27 cellular contexts compared by ENCODE assay signal in the genomic region with DNA sequence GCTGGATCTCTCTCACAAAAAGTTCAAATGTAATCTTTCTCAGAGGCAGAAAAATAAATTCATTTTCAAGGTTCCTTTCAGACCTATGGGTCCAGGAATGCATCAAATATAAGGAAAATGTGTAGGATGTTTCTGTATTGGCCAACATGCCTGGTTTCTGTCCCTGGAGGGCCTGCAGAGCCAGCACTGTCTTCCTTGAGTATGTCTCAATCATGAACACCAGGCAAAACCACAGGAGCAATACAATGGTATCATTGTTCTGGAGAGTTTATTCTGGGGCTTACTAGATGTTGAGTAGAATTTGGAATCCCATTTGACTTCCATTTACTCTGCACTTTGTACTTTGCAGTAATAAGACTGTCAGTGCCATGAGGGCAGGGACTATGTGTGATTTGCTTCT. TPM values are rescaled to one million over a fixed set of nuclear protein-coding genes. Genes with fewer than 3 reads are reported as not detected.
DNase-seq lines count a peak whose midpoint lies in the region; ATAC-seq and TF ChIP-seq lines count a peak whose summit lies in the region.
"Had no signal": no experiment of that assay in that cellular context is flagged by ENCODE, and none has a peak within 500 bp of the region (broad histone marks: within the 10 kb centered on the region; RNA-seq: fewer than 3 reads in every experiment).

No MANE protein-coding gene starts in this region.

- ATAC-seq in HG02588 (IDR thresholded peaks at IDR 0.05; ENCODE audit: unreplicated experiment) (no peak), GM19455 (IDR thresholded peaks at IDR 0.05; ENCODE audit: unreplicated experiment) (no peak)
- ATAC-seq: activated CD8-positive, alpha-beta memory T cell treated with anti-CD3 and anti-CD28 coated beads, Interleukin-2, amount 10 ng/mL, durations not matched to agents 7 days and 5 days; activated T-cell treated with anti-CD3 and anti-CD28 coated beads, Interleukin-2, amount 50 U/mL, for 72 hours; left lobe of liver; naive thymus-derived CD4-positive, alpha-beta T cell; WTC11 had no signal

- no peak overlapping the region for H3K4me3 ChIP-seq in cardiac fibroblast (replicated peaks in 1 of 2; ENCODE audit: low read depth in 2 of 2, low read length in 2 of 2)
- H3K4me3 ChIP-seq: BLaER1 treated with 17β-estradiol and CSF1 and Interleukin-3, amounts not matched to agents 10 nM and 100 nM; HAP-1 had no signal

- TF ChIP-seq CTCF in cardiac fibroblast (IDR thresholded peaks at IDR 0.05; ENCODE audit: low read depth, low read length), result no peak

- peak; percentile 47 for DNase-seq in ELR (ENCODE audit: low read depth)
- peak; percentile 73 to 74 for DNase-seq in NCI-H526 (lab: John Stamatoyannopoulos, UW)
- peak; percentile 59 to 65 for DNase-seq in cardiac fibroblast (ENCODE audit: low read depth in 2 of 2)
- DNase-seq in myocyte (ENCODE audit: low read depth), result peak; percentile 47
- no peak for DNase-seq in AG08395 (ENCODE audit: low spot score)
- DNase-seq in RPMI8226, result no peak
- DNase-seq: activated CD4-positive, alpha-beta T cell treated with anti-CD3 and anti-CD28 coated beads, Interleukin-2, amount 50 U/mL, for 1 hour; activated CD8-positive, alpha-beta memory T cell treated with anti-CD3 and anti-CD28 coated beads, Interleukin-2, amount 10 ng/mL, durations not matched to agents 7 days and 5 days; activated naive CD4-positive, alpha-beta T cell treated with anti-CD3 and anti-CD28 coated beads, Interleukin-2, amount 10 ng/mL, durations not matched to agents 7 days and 5 days; activated T-cell treated with anti-CD3 and anti-CD28 coated beads, Interleukin-2, amount 50 U/mL, for 72 hours; amniotic stem cell; Caco-2; dermis blood vessel endothelial cell; DMS79 treated with DMSO at 0.1 percent for 48 hours; MM.1S; naive thymus-derived CD4-positive, alpha-beta T cell; NCI-H2171; NCI-H524 treated with DMSO at 0.1 percent for 48 hours; T-helper 9 cell had no signal

RNA-seq across cellular contexts. Expression of a gene that starts 23.5 kb away (rescaled TPM):
- total RNA-seq in myocyte, result 0.24 and 0.26 TPM in 2 replicates
- 0.10 TPM for polyA plus RNA-seq in myocyte (2012)
- total RNA-seq: activated CD8-positive, alpha-beta memory T cell treated with anti-CD3 and anti-CD28 coated beads, Interleukin-2, amount 10 ng/mL, durations not matched to agents 7 days and 5 days; activated T-cell treated with anti-CD3 and anti-CD28 coated beads, Interleukin-2, amount 50 U/mL, for 72 hours; Caco-2; cardiac septum; left lobe of liver; naive thymus-derived CD4-positive, alpha-beta T cell; WTC11 had no signal
- polyA plus RNA-seq: thymus had no signal

Comparison
In these comparisons a context has a peak if more than half of its experiments do, and no peak if none do; other contexts are left out.
1. DNase-seq: peak in ELR (single experiment), NCI-H526 (2 of 2), cardiac fibroblast (2 of 2) and myocyte (single experiment); none in AG08395 (single experiment) and RPMI8226 (single experiment).